14 cellular contexts compared by ENCODE assay signal in genomic region chr1:996851-997727, GRCh38. TPM values are rescaled to one million over a fixed set of nuclear protein-coding genes. Genes with fewer than 3 reads are reported as not detected.
DNase-seq lines count a peak whose midpoint lies in the region; ATAC-seq and TF ChIP-seq lines count a peak whose summit lies in the region.
"Had no signal": no experiment of that assay in that cellular context is flagged by ENCODE, and none has a peak within 500 bp of the region (broad histone marks: within the 10 kb centered on the region; RNA-seq: fewer than 3 reads in every experiment).

No MANE protein-coding gene starts in this region.

- H3K9me3 Mint-ChIP-seq in Calu3 (ENCODE audit: low read depth, unreplicated experiment), result no peaks in the 10 kb centered on the region
- peaks cover 5% of the 10 kb centered on the region for H3K9me3 Mint-ChIP-seq in endothelial cell (ENCODE audit: unreplicated experiment)

- no peaks in the 10 kb centered on the region for H3K9me3 ChIP-seq in osteoblast (ENCODE audit: low read depth, low read length)
- H3K9me3 ChIP-seq: thyroid gland had no signal

- H3K27me3 ChIP-seq in osteoblast (ENCODE audit: insufficient read depth, low read length), result peaks cover 46% of the 10 kb centered on the region
- H3K27me3 ChIP-seq: thyroid gland had no signal

- no peak for TF ChIP-seq POLR2A in NB4 (IDR thresholded peaks at IDR 0.05; ENCODE audit: extremely low read depth, insufficient read length)

- H3K4me3 Mint-ChIP-seq in Calu3 (ENCODE audit: low read depth, unreplicated experiment) (peak overlapping the region; percentile 79), endothelial cell (ENCODE audit: unreplicated experiment) (peak overlapping the region; percentile 49)

- no peak for TF ChIP-seq CTCF in Calu3 (IDR thresholded peaks at IDR 0.05; ENCODE audit: unreplicated experiment)
- no peak for TF ChIP-seq CTCF in NB4 (IDR thresholded peaks at IDR 0.05; ENCODE audit: low read depth, low read length)
- TF ChIP-seq CTCF in endothelial cell (IDR thresholded peaks at IDR 0.05; ENCODE audit: unreplicated experiment), result no peak
- no peak for TF ChIP-seq CTCF in osteoblast (IDR thresholded peaks at IDR 0.05; ENCODE audit: extremely low read depth, low read depth, low read length)

- no peak overlapping the region for H2AFZ ChIP-seq in osteoblast (ENCODE audit: low read length)

- no peak for DNase-seq in Calu3
- DNase-seq in NB4 (ENCODE audit: low read depth), result peak; percentile 32
- DNase-seq in endothelial cell (ENCODE audit: low spot score), result peak; percentile 9
- peak; percentile 83 for DNase-seq in osteoblast (ENCODE audit: insufficient read length, low spot score, missing footprints)
- DNase-seq in anterior cingulate cortex (lab: John Stamatoyannopoulos, UW), result no peak
- DNase-seq in NCI-H748 (lab: John Stamatoyannopoulos, UW; ENCODE audit: unreplicated experiment), result no peak
- DNase-seq: activated naive CD4-positive, alpha-beta T cell treated with Interleukin-2 at 50 U/mL for 16 hours; foreskin melanocyte; NCI-H1048; thyroid gland had no signal

- H3K79me2 ChIP-seq in osteoblast (ENCODE audit: insufficient read depth, low read length), result no peaks in the 10 kb centered on the region

- H3K27ac Mint-ChIP-seq in Calu3 (ENCODE audit: unreplicated experiment), result peak overlapping the region; percentile 36
- no peak overlapping the region for H3K27ac Mint-ChIP-seq in endothelial cell (ENCODE audit: unreplicated experiment)

- H3K4me3 ChIP-seq in NB4 (ENCODE audit: low read depth, low read length) (no peak overlapping the region), osteoblast (ENCODE audit: insufficient read depth, low read length) (no peak overlapping the region)
- H3K4me3 ChIP-seq: cardiac muscle cell, thyroid gland had no signal

- intact Hi-C loops in Calu3 (cut with micrococcal nuclease; ENCODE audit: unreplicated experiment), result no loop called here

- CTCF ChIA-PET in Calu3 (lab: Charles Lee), result interaction anchor here (0.6 kb wide), 1 partner anchor 16 kb away, joined by 3 read pairs; no protein-coding TSS in a partner anchor

- H3K36me3 ChIP-seq in osteoblast (ENCODE audit: insufficient read depth, low read length), result no peaks in the 10 kb centered on the region
- H3K36me3 ChIP-seq: cardiac muscle cell, thyroid gland had no signal

- no TSS peak for BruUV-seq in Calu3 (replicated peaks; lab: Mats Ljungman, UMichigan)

- no peak overlapping the region for H3K4me2 ChIP-seq in osteoblast (ENCODE audit: insufficient read depth, low read length)

- no peak overlapping the region for H3K27ac ChIP-seq in osteoblast (ENCODE audit: low read depth, low read length)
- H3K27ac ChIP-seq: cardiac muscle cell, SK-N-MC, thyroid gland had no signal

- H3K4me1 ChIP-seq in osteoblast (ENCODE audit: insufficient read depth, low read length), result peaks cover 4% of the 10 kb centered on the region

- H4K20me1 ChIP-seq in osteoblast (ENCODE audit: insufficient read depth, low read length), result no peaks in the 10 kb centered on the region

- no peak for ATAC-seq in HG03469 (IDR thresholded peaks at IDR 0.05; ENCODE audit: unreplicated experiment)

- H3K4me1 Mint-ChIP-seq in Calu3 (ENCODE audit: low read depth, unreplicated experiment), result peaks cover 7% of the 10 kb centered on the region
- H3K4me1 Mint-ChIP-seq in endothelial cell (ENCODE audit: unreplicated experiment), result peaks cover 3% of the 10 kb centered on the region

- no peaks in the 10 kb centered on the region for H3K27me3 Mint-ChIP-seq in Calu3 (ENCODE audit: unreplicated experiment)
- peaks cover 18% of the 10 kb centered on the region for H3K27me3 Mint-ChIP-seq in endothelial cell (ENCODE audit: unreplicated experiment)

- H3K36me3 Mint-ChIP-seq in Calu3 (ENCODE audit: insufficient read depth, unreplicated experiment), result peaks cover 56% of the 10 kb centered on the region
- peaks cover 14% of the 10 kb centered on the region for H3K36me3 Mint-ChIP-seq in endothelial cell (ENCODE audit: low read depth, unreplicated experiment)

RNA-seq across cellular contexts. Expression of gene HES4, which starts 2.8 kb away (rescaled TPM):
- 35.5 and 51.3 TPM in 2 replicates for total RNA-seq in Calu3 (2022)
- 144 TPM for total RNA-seq in endothelial cell (ENCODE audit: unreplicated experiment)
- total RNA-seq in osteoblast, result 0.29 and 0.72 TPM in 2 replicates

RNA-seq across cellular contexts. Expression of gene PERM1, which starts 15.2 kb away (rescaled TPM):
- total RNA-seq in Calu3 (2022) (not detected in 2 replicates), endothelial cell (ENCODE audit: unreplicated experiment) (not detected), osteoblast (not detected in 2 replicates)
- total RNA-seq: pulmonary artery endothelial cell had no signal

RNA-seq across cellular contexts. Expression of gene ISG15, which starts 16.2 kb away (rescaled TPM):
- total RNA-seq in Calu3 (2022), result 165 and 522 TPM in 2 replicates
- total RNA-seq in endothelial cell (ENCODE audit: unreplicated experiment), result 33.3 TPM
- 55.4 and 90.5 TPM in 2 replicates for total RNA-seq in osteoblast

RNA-seq across cellular contexts. Expression of gene AGRN, which starts 22.8 kb away (rescaled TPM):
- total RNA-seq in Calu3 (2022) (446 and 552 TPM in 2 replicates), endothelial cell (ENCODE audit: unreplicated experiment) (374 TPM), osteoblast (14.7 and 30.0 TPM in 2 replicates)

RNA-seq across cellular contexts. Expression of gene PLEKHN1, which starts 30.8 kb away (rescaled TPM):
- total RNA-seq in Calu3 (2022), result 11.9 and 16.2 TPM in 2 replicates
- not detected for total RNA-seq in endothelial cell (ENCODE audit: unreplicated experiment)
- total RNA-seq in osteoblast, result 0.36 and 0.88 TPM in 2 replicates

Comparison
In these comparisons a context has a peak if more than half of its experiments do, and no peak if none do; other contexts are left out.
1. DNase-seq: peak in NB4 (single experiment), endothelial cell (single experiment) and osteoblast (single experiment); none in Calu3 (single experiment), anterior cingulate cortex (0 of 58) and NCI-H748 (single experiment).
2. RNA of gene HES4, which starts 2.8 kb away (total RNA-seq): 144 TPM in endothelial cell (single experiment) and 35.5 to 51.3 TPM in Calu3; 0.29 to 0.72 TPM in osteoblast; every median in the first group is over 10 times any median in the second.